Comparison of ENCODE assay signal across 13 cellular contexts in the genomic region with DNA sequence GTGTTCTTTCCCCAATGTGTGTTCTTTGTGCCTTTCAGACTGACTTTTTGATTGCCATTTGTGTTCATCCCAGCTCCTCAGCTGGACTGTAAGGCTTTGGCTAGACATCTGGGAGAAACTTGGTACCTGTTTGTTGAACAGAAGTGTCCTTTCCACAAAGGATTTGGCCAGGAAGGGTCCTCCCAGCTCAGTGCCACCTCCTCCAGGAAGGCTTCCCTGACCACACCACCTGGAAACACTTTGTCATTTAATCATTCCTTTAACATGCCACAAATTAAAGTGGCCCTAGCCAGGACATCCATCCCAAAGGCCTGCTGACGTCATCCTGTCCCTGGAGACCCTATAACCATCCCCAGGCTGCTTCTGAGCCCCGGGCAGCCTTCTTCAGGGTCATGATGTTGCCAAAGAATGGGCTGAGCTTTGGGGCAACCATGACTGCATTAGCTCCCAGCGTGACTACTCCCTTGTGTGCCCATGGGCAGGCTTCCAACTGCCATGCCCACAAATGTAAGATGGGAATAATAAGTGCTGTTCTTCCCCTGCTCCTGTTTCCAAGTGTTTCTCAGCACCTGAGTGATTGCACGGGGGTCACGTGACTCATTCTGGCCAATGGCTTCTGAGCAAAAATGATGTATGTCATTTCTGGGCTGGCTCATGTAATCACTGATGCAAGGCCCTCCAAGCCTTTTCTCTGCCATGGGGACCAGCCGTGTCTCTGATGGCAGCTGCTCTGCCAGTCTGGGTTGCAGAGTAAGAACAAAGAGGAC.
"Had no signal": no experiment of that assay in that cellular context is flagged by ENCODE, and none has a peak within 500 bp of the region (broad histone marks: within the 10 kb centered on the region; RNA-seq: fewer than 3 reads in every experiment).

No MANE protein-coding gene starts in this region.

- ATAC-seq: left colon; naive thymus-derived CD4-positive, alpha-beta T cell; stimulated activated naive B cell treated with anti-CD40 and anti-IgM and Interleukin-4, amounts not matched to agents 10 μg/mL and 1 μg/mL and 100 μg/mL, for 72 hours had no signal

- DNase-seq: activated CD4-positive, CD25-positive, alpha-beta regulatory T cell; activated gamma-delta T cell; activated T-cell treated with anti-CD3 and anti-CD28 coated beads, Interleukin-2, amount 50 U/mL, for 24 hours; glutamatergic neuron; left colon; naive thymus-derived CD4-positive, alpha-beta T cell; sigmoid colon; stimulated activated CD4-positive, alpha-beta T cell treated with anti-CD3 and anti-CD28 coated beads, Interleukin-2, amount 100 ng/mL, for 24 hours; stimulated activated naive B cell treated with anti-CD40 and anti-IgM and Interleukin-4, amounts not matched to agents 10 μg/mL and 1 μg/mL and 100 μg/mL, for 72 hours had no signal

- H3K4me1 ChIP-seq: ascending aorta, sigmoid colon, tibial nerve had no signal

- H3K4me3 ChIP-seq: ascending aorta, dorsolateral prefrontal cortex, lung, sigmoid colon, tibial nerve had no signal

- H3K27me3 ChIP-seq: ascending aorta, sigmoid colon, tibial nerve had no signal

- H3K27ac ChIP-seq: ascending aorta, dorsolateral prefrontal cortex, sigmoid colon, tibial nerve had no signal

- H3K36me3 ChIP-seq: ascending aorta, sigmoid colon, tibial nerve had no signal

- H3K9me3 ChIP-seq: ascending aorta, sigmoid colon, tibial nerve had no signal
